ENCODE assay signal across 1 cellular context in genomic region chrX:38870386-38870895, GRCh38.
A peak's percentile ranks its signal among the peaks of the same experiment; 100 is the strongest.
TF ChIP-seq lines count a peak whose summit lies in the region.

No MANE protein-coding gene starts in this region.

TF ChIP-seq in H1, 55 proteins besides CTCF, POLR2A, EP300 and RAD21:
- TF ChIP-seq KDM5A (IDR thresholded peaks at IDR 0.05; ENCODE audit: low read length): no peak
- no peak for TF ChIP-seq ASH2L (IDR thresholded peaks at IDR 0.05; ENCODE audit: low read length)
- TF ChIP-seq, protein P1, sequence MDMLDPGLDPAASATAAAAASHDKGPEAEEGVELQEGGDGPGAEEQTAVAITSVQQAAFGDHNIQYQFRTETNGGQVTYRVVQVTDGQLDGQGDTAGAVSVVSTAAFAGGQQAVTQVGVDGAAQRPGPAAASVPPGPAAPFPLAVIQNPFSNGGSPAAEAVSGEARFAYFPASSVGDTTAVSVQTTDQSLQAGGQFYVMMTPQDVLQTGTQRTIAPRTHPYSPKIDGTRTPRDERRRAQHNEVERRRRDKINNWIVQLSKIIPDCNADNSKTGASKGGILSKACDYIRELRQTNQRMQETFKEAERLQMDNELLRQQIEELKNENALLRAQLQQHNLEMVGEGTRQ (IDR thresholded peaks at IDR 0.05; ENCODE audit: low read length): no peak
- TF ChIP-seq MAFK (IDR thresholded peaks at IDR 0.05; ENCODE audit: low read depth, low read length): 0 out of 2 replicates have a peak, but pooled peaks have one; percentile 8
- no peak for TF ChIP-seq SIX5 (IDR thresholded peaks at IDR 0.05; ENCODE audit: low read depth, low read length)
- no peak for TF ChIP-seq SP1 (IDR thresholded peaks at IDR 0.05; ENCODE audit: low read depth, low read length)
- TF ChIP-seq TAF1 (IDR thresholded peaks at IDR 0.05; ENCODE audit: low read depth, low read length): 0 out of 2 replicates have a peak, but pooled peaks have one; percentile 14
- TF ChIP-seq BRCA1 (IDR thresholded peaks at IDR 0.05; ENCODE audit: low read depth, low read length): no peak
